In the genomic region with DNA sequence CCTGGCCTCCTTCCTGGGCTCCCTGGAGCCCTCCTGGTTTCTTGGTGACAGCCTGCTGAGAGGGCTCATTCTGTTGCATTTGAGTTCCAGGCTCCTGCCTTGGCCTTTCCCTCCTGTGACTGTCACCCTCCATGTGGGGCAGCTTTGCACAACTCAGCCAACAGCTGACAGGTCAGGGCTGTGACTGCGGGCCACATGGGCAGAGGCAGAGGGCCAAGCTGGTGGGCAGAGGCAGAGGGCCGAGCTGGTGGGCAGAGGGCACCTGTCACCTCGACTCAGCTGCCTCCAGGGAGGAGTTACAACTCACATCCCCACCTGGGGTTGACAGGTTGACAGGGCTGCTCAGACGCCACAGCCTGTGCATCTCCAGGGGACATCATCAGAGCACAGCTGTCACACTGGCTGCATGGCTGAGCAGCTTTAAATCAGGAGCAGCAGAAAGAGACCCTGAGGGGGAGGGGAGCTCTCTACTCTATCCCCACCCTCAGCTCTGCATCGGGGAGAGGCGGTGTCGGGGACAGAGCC, we compare ENCODE assay signal across 1 cellular context.
TF ChIP-seq lines count a peak whose summit lies in the region.

No MANE protein-coding gene starts in this region.

TF ChIP-seq in GM23338, 12 proteins besides CTCF, POLR2A, EP300 and RAD21:
- TF ChIP-seq EZH2 (IDR thresholded peaks at IDR 0.05; ENCODE audit: low read depth, unreplicated experiment) (no peak), CREB1 (CRISPR knock-in tag; IDR thresholded peaks at IDR 0.05; ENCODE audit: low read depth) (no peak), EZH2phosphoT487 (IDR thresholded peaks at IDR 0.05; ENCODE audit: unreplicated experiment) (no peak), ZNF114 (CRISPR knock-in tag; IDR thresholded peaks at IDR 0.05) (no peak), NANOG (IDR thresholded peaks at IDR 0.05; ENCODE audit: borderline replicate concordance) (no peak), STAT1 (IDR thresholded peaks at IDR 0.05; ENCODE audit: unreplicated experiment) (no peak), ZNF331 (CRISPR knock-in tag; IDR thresholded peaks at IDR 0.05; ENCODE audit: low read depth) (no peak), JUNB (IDR thresholded peaks at IDR 0.05; ENCODE audit: unreplicated experiment) (no peak)
- TF ChIP-seq, protein P1, sequence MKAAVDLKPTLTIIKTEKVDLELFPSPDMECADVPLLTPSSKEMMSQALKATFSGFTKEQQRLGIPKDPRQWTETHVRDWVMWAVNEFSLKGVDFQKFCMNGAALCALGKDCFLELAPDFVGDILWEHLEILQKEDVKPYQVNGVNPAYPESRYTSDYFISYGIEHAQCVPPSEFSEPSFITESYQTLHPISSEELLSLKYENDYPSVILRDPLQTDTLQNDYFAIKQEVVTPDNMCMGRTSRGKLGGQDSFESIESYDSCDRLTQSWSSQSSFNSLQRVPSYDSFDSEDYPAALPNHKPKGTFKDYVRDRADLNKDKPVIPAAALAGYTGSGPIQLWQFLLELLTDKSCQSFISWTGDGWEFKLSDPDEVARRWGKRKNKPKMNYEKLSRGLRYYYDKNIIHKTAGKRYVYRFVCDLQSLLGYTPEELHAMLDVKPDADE (IDR thresholded peaks at IDR 0.05): no peak
- TF ChIP-seq, protein P2, sequence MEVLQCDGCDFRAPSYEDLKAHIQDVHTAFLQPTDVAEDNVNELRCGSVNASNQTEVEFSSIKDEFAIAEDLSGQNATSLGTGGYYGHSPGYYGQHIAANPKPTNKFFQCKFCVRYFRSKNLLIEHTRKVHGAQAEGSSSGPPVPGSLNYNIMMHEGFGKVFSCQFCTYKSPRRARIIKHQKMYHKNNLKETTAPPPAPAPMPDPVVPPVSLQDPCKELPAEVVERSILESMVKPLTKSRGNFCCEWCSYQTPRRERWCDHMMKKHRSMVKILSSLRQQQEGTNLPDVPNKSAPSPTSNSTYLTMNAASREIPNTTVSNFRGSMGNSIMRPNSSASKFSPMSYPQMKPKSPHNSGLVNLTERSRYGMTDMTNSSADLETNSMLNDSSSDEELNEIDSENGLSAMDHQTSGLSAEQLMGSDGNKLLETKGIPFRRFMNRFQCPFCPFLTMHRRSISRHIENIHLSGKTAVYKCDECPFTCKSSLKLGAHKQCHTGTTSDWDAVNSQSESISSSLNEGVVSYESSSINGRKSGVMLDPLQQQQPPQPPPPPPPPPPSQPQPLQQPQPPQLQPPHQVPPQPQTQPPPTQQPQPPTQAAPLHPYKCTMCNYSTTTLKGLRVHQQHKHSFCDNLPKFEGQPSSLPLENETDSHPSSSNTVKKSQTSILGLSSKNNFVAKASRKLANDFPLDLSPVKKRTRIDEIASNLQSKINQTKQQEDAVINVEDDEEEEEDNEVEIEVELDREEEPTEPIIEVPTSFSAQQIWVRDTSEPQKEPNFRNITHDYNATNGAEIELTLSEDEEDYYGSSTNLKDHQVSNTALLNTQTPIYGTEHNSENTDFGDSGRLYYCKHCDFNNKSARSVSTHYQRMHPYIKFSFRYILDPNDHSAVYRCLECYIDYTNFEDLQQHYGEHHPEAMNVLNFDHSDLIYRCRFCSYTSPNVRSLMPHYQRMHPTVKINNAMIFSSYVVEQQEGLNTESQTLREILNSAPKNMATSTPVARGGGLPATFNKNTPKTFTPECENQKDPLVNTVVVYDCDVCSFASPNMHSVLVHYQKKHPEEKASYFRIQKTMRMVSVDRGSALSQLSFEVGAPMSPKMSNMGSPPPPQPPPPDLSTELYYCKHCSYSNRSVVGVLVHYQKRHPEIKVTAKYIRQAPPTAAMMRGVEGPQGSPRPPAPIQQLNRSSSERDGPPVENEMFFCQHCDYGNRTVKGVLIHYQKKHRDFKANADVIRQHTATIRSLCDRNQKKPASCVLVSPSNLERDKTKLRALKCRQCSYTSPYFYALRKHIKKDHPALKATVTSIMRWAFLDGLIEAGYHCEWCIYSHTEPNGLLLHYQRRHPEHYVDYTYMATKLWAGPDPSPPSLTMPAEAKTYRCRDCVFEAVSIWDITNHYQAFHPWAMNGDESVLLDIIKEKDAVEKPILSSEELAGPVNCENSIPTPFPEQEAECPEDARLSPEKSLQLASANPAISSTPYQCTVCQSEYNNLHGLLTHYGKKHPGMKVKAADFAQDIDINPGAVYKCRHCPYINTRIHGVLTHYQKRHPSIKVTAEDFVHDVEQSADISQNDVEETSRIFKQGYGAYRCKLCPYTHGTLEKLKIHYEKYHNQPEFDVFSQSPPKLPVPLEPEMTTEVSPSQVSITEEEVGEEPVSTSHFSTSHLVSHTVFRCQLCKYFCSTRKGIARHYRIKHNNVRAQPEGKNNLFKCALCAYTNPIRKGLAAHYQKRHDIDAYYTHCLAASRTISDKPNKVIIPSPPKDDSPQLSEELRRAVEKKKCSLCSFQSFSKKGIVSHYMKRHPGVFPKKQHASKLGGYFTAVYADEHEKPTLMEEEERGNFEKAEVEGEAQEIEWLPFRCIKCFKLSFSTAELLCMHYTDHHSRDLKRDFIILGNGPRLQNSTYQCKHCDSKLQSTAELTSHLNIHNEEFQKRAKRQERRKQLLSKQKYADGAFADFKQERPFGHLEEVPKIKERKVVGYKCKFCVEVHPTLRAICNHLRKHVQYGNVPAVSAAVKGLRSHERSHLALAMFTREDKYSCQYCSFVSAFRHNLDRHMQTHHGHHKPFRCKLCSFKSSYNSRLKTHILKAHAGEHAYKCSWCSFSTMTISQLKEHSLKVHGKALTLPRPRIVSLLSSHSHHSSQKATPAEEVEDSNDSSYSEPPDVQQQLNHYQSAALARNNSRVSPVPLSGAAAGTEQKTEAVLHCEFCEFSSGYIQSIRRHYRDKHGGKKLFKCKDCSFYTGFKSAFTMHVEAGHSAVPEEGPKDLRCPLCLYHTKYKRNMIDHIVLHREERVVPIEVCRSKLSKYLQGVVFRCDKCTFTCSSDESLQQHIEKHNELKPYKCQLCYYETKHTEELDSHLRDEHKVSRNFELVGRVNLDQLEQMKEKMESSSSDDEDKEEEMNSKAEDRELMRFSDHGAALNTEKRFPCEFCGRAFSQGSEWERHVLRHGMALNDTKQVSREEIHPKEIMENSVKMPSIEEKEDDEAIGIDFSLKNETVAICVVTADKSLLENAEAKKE (CRISPR knock-in tag; IDR thresholded peaks at IDR 0.05): no peak
TF ChIP-seq in GM23338: peak in this region for 0.
